Comparison of ENCODE assay signal across 23 cellular contexts in the genomic region with DNA sequence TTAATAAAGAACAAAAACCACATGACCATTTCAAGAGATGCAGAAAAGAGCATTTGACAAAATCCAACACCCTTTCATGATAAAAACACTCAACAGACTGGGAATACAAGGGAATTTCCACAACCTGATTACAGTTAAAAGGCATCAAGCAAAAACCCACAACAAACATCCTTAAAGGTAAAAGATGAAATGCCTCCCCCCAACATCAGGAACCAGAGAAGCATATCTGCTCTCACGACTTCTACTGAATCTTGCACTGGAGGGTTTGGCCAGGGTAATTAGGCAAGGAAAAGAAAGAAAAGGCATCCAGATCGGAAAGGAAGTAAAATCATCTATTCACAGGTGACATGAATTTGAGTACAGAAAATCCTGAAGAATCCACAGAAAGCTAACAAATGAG.
"Had no signal": no experiment of that assay in that cellular context is flagged by ENCODE, and none has a peak within 500 bp of the region (broad histone marks: within the 10 kb centered on the region; RNA-seq: fewer than 3 reads in every experiment).

No MANE protein-coding gene starts in this region.

- H3K27ac ChIP-seq: body of pancreas, cardiac muscle cell, epithelial cell of prostate, gastroesophageal sphincter, sigmoid colon, thyroid gland, upper lobe of right lung had no signal

- DNase-seq: activated CD4-positive, alpha-beta memory T cell treated with anti-CD3 and anti-CD28 coated beads for 36 hours; activated CD4-positive, alpha-beta T cell treated with anti-CD3 and anti-CD28 coated beads for 48 hours; activated effector memory CD4-positive, alpha-beta T cell treated with anti-CD3 and anti-CD28 coated beads, Interleukin-2, amount 50 U/mL, for 16 hours; activated naive CD4-positive, alpha-beta T cell treated with anti-CD3 and anti-CD28 coated beads, Interleukin-2, amount 50 U/mL, for 16 hours; activated naive CD8-positive, alpha-beta T cell treated with anti-CD3 and anti-CD28 coated beads, Interleukin-2, amount 50 U/mL, for 24 hours; activated T-cell treated with anti-CD3 and anti-CD28 coated beads, Interleukin-2, amount 50 U/mL, for 72 hours; body of pancreas; cortex of kidney; heart left ventricle; islet precursor cell; left cardiac atrium; retina; sigmoid colon; stimulated activated CD4-positive, alpha-beta T cell treated with anti-CD3 and anti-CD28 coated beads, Interleukin-4, amount 100 ng/mL, for 1 hour; substantia nigra; thyroid gland; upper lobe of right lung had no signal

- ATAC-seq: activated naive CD8-positive, alpha-beta T cell treated with anti-CD3 and anti-CD28 coated beads, Interleukin-2, amount 50 U/mL, for 24 hours; activated T-cell treated with anti-CD3 and anti-CD28 coated beads, Interleukin-2, amount 50 U/mL, for 72 hours; body of pancreas; gastroesophageal sphincter; heart left ventricle; left cardiac atrium; upper lobe of right lung had no signal

- H3K4me3 ChIP-seq: body of pancreas, cardiac muscle cell, gastroesophageal sphincter, heart left ventricle, sigmoid colon, smooth muscle cell, thyroid gland, upper lobe of right lung had no signal

- H3K4me2 ChIP-seq: smooth muscle cell had no signal

- H3K27me3 ChIP-seq: cardiac muscle cell, heart left ventricle, sigmoid colon, thyroid gland, upper lobe of right lung had no signal

- H3K9me3 Mint-ChIP-seq: activated CD4-positive, alpha-beta memory T cell treated with anti-CD3 and anti-CD28 coated beads for 36 hours; activated naive CD8-positive, alpha-beta T cell treated with anti-CD3 and anti-CD28 coated beads, Interleukin-2, amount 50 U/mL, for 24 hours; activated T-cell treated with anti-CD3 and anti-CD28 coated beads, Interleukin-2, amount 50 U/mL, for 72 hours; stimulated activated naive CD8-positive, alpha-beta T cell treated with anti-CD3 and anti-CD28 coated beads, Interleukin-15, Interleukin-2, amounts not matched to agents 100 ng/mL and 50 ng/mL, for 24 hours had no signal

- H3K9me3 ChIP-seq: body of pancreas, gastroesophageal sphincter, heart left ventricle, sigmoid colon, thyroid gland, upper lobe of right lung had no signal

- H3K36me3 ChIP-seq: cardiac muscle cell, gastroesophageal sphincter, heart left ventricle, sigmoid colon, thyroid gland, upper lobe of right lung had no signal

- H3K36me3 Mint-ChIP-seq: activated CD4-positive, alpha-beta memory T cell treated with anti-CD3 and anti-CD28 coated beads for 36 hours had no signal

- H3K27me3 Mint-ChIP-seq: activated CD4-positive, alpha-beta memory T cell treated with anti-CD3 and anti-CD28 coated beads for 36 hours; activated naive CD8-positive, alpha-beta T cell treated with anti-CD3 and anti-CD28 coated beads, Interleukin-2, amount 50 U/mL, for 24 hours; stimulated activated naive CD8-positive, alpha-beta T cell treated with anti-CD3 and anti-CD28 coated beads, Interleukin-15, Interleukin-2, amounts not matched to agents 100 ng/mL and 50 ng/mL, for 24 hours had no signal

- H3K27ac Mint-ChIP-seq: activated CD4-positive, alpha-beta memory T cell treated with anti-CD3 and anti-CD28 coated beads for 36 hours; activated naive CD8-positive, alpha-beta T cell treated with anti-CD3 and anti-CD28 coated beads, Interleukin-2, amount 50 U/mL, for 24 hours; progenitor cell of endocrine pancreas; stimulated activated naive CD8-positive, alpha-beta T cell treated with anti-CD3 and anti-CD28 coated beads, Interleukin-15, Interleukin-2, amounts not matched to agents 100 ng/mL and 50 ng/mL, for 24 hours had no signal

- H3K4me3 Mint-ChIP-seq: activated CD4-positive, alpha-beta memory T cell treated with anti-CD3 and anti-CD28 coated beads for 36 hours; activated naive CD8-positive, alpha-beta T cell treated with anti-CD3 and anti-CD28 coated beads, Interleukin-2, amount 50 U/mL, for 24 hours; stimulated activated naive CD8-positive, alpha-beta T cell treated with anti-CD3 and anti-CD28 coated beads, Interleukin-15, Interleukin-2, amounts not matched to agents 100 ng/mL and 50 ng/mL, for 24 hours had no signal
